In genomic region chr1:86714159-86714558, GRCh38 we compare ENCODE assay signal across 14 cellular contexts. TPM values are rescaled to one million over a fixed set of nuclear protein-coding genes. Genes with fewer than 3 reads are reported as not detected.
DNase-seq lines count a peak whose midpoint lies in the region; ATAC-seq, FAIRE-seq and TF ChIP-seq lines count a peak whose summit lies in the region.
"Had no signal": no experiment of that assay in that cellular context is flagged by ENCODE, and none has a peak within 500 bp of the region (broad histone marks: within the 10 kb centered on the region; RNA-seq: fewer than 3 reads in every experiment).

No MANE protein-coding gene starts in this region.

- no peaks in the 10 kb centered on the region for H3F3A ChIP-seq in smooth muscle cell (ENCODE audit: low read depth)

- FAIRE-seq in astrocyte (lab: Jason Lieb, UNC): peak; percentile 23
- FAIRE-seq: A549 had no signal

- H3K9me3 ChIP-seq in astrocyte (ENCODE audit: insufficient read depth, low read depth, low read length) (no peaks in the 10 kb centered on the region), left ventricle myocardium inferior (replicated peaks) (no peaks in the 10 kb centered on the region), smooth muscle cell (replicated peaks; ENCODE audit: low read depth) (no peaks in the 10 kb centered on the region)
- H3K9me3 ChIP-seq: A549 had no signal

- H3K4me3 ChIP-seq in astrocyte (ENCODE audit: insufficient read depth, low read depth, low read length) (no peak overlapping the region), left ventricle myocardium inferior (peak overlapping the region; percentile 22), smooth muscle cell (no peak overlapping the region)
- H3K4me3 ChIP-seq: A549, skin epidermis had no signal

- no peak for DNase-seq in activated T-cell treated with anti-CD3 and anti-CD28 coated beads, Interleukin-2, amount 50 U/mL, for 4 hours
- no peak for DNase-seq in activated T-cell treated with anti-CD3 and anti-CD28 coated beads for 4 hours
- no peak for DNase-seq in astrocyte (ENCODE audit: low read depth)
- no peak for DNase-seq in left ventricle myocardium inferior
- DNase-seq in smooth muscle cell (lab: John Stamatoyannopoulos, UW; ENCODE audit: unreplicated experiment): no peak
- DNase-seq in NCI-H1694 (lab: John Stamatoyannopoulos, UW): no peak
- DNase-seq in GM10266 (ENCODE audit: extremely low spot score): no peak
- DNase-seq in KBM-7: no peak
- DNase-seq: NCI-H1436 treated with DMSO at 0.1 percent for 48 hours; stimulated activated CD8-positive, alpha-beta memory T cell treated with anti-CD3 and anti-CD28 coated beads, Interleukin-4, amount 100 ng/mL, for 48 hours had no signal

- H3K36me3 Mint-ChIP-seq in activated T-cell treated with anti-CD3 and anti-CD28 coated beads, Interleukin-2, amount 50 U/mL, for 4 hours (ENCODE audit: insufficient read depth): peaks cover 3% of the 10 kb centered on the region
- peaks cover 3% of the 10 kb centered on the region for H3K36me3 Mint-ChIP-seq in astrocyte (ENCODE audit: low read depth, unreplicated experiment)

- H3K36me3 ChIP-seq in astrocyte (ENCODE audit: insufficient read depth, low read length) (peaks cover 20% of the 10 kb centered on the region), left ventricle myocardium inferior (peaks cover 9% of the 10 kb centered on the region), smooth muscle cell (ENCODE audit: low read depth) (peaks cover 19% of the 10 kb centered on the region)

- WGBS in smooth muscle cell (ENCODE audit: low lambda C conversion rate): 15% methylated on average over 1 of the region's 1 CpG

- peak; percentile 23 to 32 for ATAC-seq in activated T-cell treated with anti-CD3 and anti-CD28 coated beads, Interleukin-2, amount 50 U/mL, for 4 hours
- ATAC-seq: A549 had no signal

- in situ Hi-C loops in KBM-7 (cut with MboI; ENCODE audit: low pct_unique_long_range_greater_than_20kb, low sequenced_read_pairs): no loop called here

- peaks cover 4% of the 10 kb centered on the region for H3K4me1 ChIP-seq in astrocyte (ENCODE audit: insufficient read depth, low read length)
- H3K4me1 ChIP-seq in left ventricle myocardium inferior: peaks cover 98% of the 10 kb centered on the region
- peaks cover 30% of the 10 kb centered on the region for H3K4me1 ChIP-seq in smooth muscle cell (ENCODE audit: low read depth)
- H3K4me1 ChIP-seq: A549 had no signal

- no peak overlapping the region for H3K9ac ChIP-seq in astrocyte (ENCODE audit: low read length)
- H3K9ac ChIP-seq in smooth muscle cell (ENCODE audit: low read depth): no peak overlapping the region

- no peaks in the 10 kb centered on the region for H3K9me3 Mint-ChIP-seq in activated T-cell treated with anti-CD3 and anti-CD28 coated beads, Interleukin-2, amount 50 U/mL, for 4 hours
- H3K9me3 Mint-ChIP-seq in astrocyte (ENCODE audit: unreplicated experiment): no peaks in the 10 kb centered on the region
- H3K9me3 Mint-ChIP-seq: T-helper 2 cell treated with Interferon-gamma antibody and Interleukin-4, amounts not matched to agents 5 μg/mL and 100 μg/mL, for 36 hours had no signal

- no peak overlapping the region for H2AFZ ChIP-seq in astrocyte (ENCODE audit: low read depth, low read length)
- H2AFZ ChIP-seq in smooth muscle cell (ENCODE audit: low read depth): no peak overlapping the region

- peaks cover 47% of the 10 kb centered on the region for H3K4me1 Mint-ChIP-seq in activated T-cell treated with anti-CD3 and anti-CD28 coated beads, Interleukin-2, amount 50 U/mL, for 4 hours (ENCODE audit: low read depth)
- H3K4me1 Mint-ChIP-seq in astrocyte (ENCODE audit: low read depth, unreplicated experiment): peaks cover 22% of the 10 kb centered on the region

- H3K27me3 ChIP-seq in astrocyte (ENCODE audit: insufficient read depth, low read length): no peaks in the 10 kb centered on the region
- H3K27me3 ChIP-seq in left ventricle myocardium inferior (ENCODE audit: low read depth): no peaks in the 10 kb centered on the region
- H3K27me3 ChIP-seq in smooth muscle cell (ENCODE audit: low read depth): no peaks in the 10 kb centered on the region

- intact Hi-C loops in left ventricle myocardium inferior (cut with micrococcal nuclease): no loop called here

- H3K27me3 Mint-ChIP-seq in activated T-cell treated with anti-CD3 and anti-CD28 coated beads, Interleukin-2, amount 50 U/mL, for 4 hours (ENCODE audit: low read depth): no peaks in the 10 kb centered on the region
- H3K27me3 Mint-ChIP-seq in astrocyte (ENCODE audit: low read depth, unreplicated experiment): no peaks in the 10 kb centered on the region

- no peak overlapping the region for H3K27ac Mint-ChIP-seq in astrocyte (ENCODE audit: unreplicated experiment)
- H3K27ac Mint-ChIP-seq: T-helper 2 cell treated with Interferon-gamma antibody and Interleukin-4, amounts not matched to agents 5 μg/mL and 100 μg/mL, for 36 hours had no signal

- H3K27ac ChIP-seq in astrocyte (ENCODE audit: low read depth, low read length): no peak overlapping the region
- peak overlapping the region; percentile 82 for H3K27ac ChIP-seq in left ventricle myocardium inferior (replicated peaks)
- peak overlapping the region; percentile 58 for H3K27ac ChIP-seq in smooth muscle cell (ENCODE audit: low read depth)
- H3K27ac ChIP-seq: A549, HL-60 had no signal

- H3K4me3 Mint-ChIP-seq in activated T-cell treated with anti-CD3 and anti-CD28 coated beads, Interleukin-2, amount 50 U/mL, for 4 hours: peak overlapping the region; percentile 19
- H3K4me3 Mint-ChIP-seq in astrocyte (ENCODE audit: unreplicated experiment): no peak overlapping the region
- H3K4me3 Mint-ChIP-seq: T-helper 2 cell treated with Interferon-gamma antibody and Interleukin-4, amounts not matched to agents 5 μg/mL and 100 μg/mL, for 36 hours had no signal

- H3K79me2 ChIP-seq in astrocyte (ENCODE audit: insufficient read depth, low read length) (peaks cover 99% of the 10 kb centered on the region), smooth muscle cell (ENCODE audit: low read depth) (peaks cover 99% of the 10 kb centered on the region)

- H4K20me1 ChIP-seq in astrocyte (ENCODE audit: insufficient read depth, low read length) (peaks cover 86% of the 10 kb centered on the region), smooth muscle cell (ENCODE audit: low read depth) (peaks cover 100% of the 10 kb centered on the region)

- H3K4me2 ChIP-seq in astrocyte (ENCODE audit: low read length): peak overlapping the region; percentile 23
- peak overlapping the region; percentile 46 for H3K4me2 ChIP-seq in smooth muscle cell
- H3K4me2 ChIP-seq: A549 had no signal

- TF ChIP-seq CTCF in astrocyte (IDR thresholded peaks at IDR 0.05; ENCODE audit: insufficient read depth, low read depth, low read length) (no peak), left ventricle myocardium inferior (IDR thresholded peaks at IDR 0.05; ENCODE audit: borderline replicate concordance) (no peak), smooth muscle cell (IDR thresholded peaks at IDR 0.05; ENCODE audit: borderline replicate concordance, insufficient read depth, poor library complexity, severe bottlenecking) (no peak), GM10266 (IDR thresholded peaks at IDR 0.05; ENCODE audit: control insufficient read depth, insufficient read depth, low read depth, missing control alignments) (no peak)

RNA-seq across cellular contexts. Expression of gene SH3GLB1, which starts 9.8 kb away (rescaled TPM):
- total RNA-seq in activated T-cell treated with anti-CD3 and anti-CD28 coated beads, Interleukin-2, amount 50 U/mL, for 4 hours: 10 to 100 TPM; 40.8 to 51.1 (median 42.1) TPM
- 138 and 147 TPM in 2 replicates for total RNA-seq in astrocyte
- 114 TPM for total RNA-seq in left ventricle myocardium inferior
- total RNA-seq in smooth muscle cell: 69.0 and 89.8 TPM in 2 replicates
- polyA plus RNA-seq in smooth muscle cell: 76.5 and 86.8 TPM in 2 replicates
